Comparison of ENCODE assay signal across 11 cellular contexts in the genomic region with DNA sequence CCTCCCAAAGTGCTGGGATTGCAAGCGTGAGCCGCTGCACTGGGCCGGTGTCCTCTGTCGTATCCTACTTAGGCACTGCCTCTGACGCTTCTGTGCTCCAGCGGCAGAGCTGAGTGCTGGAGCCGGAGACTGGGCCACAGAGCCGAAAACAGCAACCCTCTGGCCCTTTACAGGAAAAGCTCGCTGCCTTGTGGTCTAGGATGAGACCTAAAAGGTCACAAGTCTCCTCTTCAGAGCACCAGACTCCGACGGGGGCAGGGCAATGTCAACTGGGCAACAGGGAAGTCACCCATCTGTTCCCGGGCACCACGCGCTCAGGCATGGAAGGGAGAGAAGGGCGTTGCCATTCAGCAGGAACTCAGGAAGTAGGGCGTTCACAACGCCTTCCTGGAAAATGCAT.
DNase-seq lines count a peak whose midpoint lies in the region; ATAC-seq lines count a peak whose summit lies in the region.
"Had no signal": no experiment of that assay in that cellular context is flagged by ENCODE, and none has a peak within 500 bp of the region (broad histone marks: within the 10 kb centered on the region; RNA-seq: fewer than 3 reads in every experiment).

No MANE protein-coding gene starts in this region.

- ATAC-seq in right cardiac atrium = peak; percentile 80 to 83
- no peak for ATAC-seq in GM18909 (IDR thresholded peaks at IDR 0.05; ENCODE audit: poor library complexity, unreplicated experiment)
- no peak for ATAC-seq in HG02852 (IDR thresholded peaks at IDR 0.05; ENCODE audit: unreplicated experiment)
- ATAC-seq in HG02588 (IDR thresholded peaks at IDR 0.05; ENCODE audit: unreplicated experiment) = no peak

- POLR2A ChIA-PET in activated CD4-positive, alpha-beta memory T cell treated with anti-CD3 and anti-CD28 coated beads for 36 hours (lab: Charles Lee) = no interaction called here

- H3K27ac ChIP-seq in right cardiac atrium (ENCODE audit: low read length) (peak overlapping the region; percentile 50), skin epidermis (peak overlapping the region in 11 of 21 experiments; percentile 2 to 69 (median 44))

- H3K36me3 Mint-ChIP-seq in activated CD4-positive, alpha-beta memory T cell treated with anti-CD3 and anti-CD28 coated beads for 36 hours = no peaks in the 10 kb centered on the region

- H3K27me3 Mint-ChIP-seq in activated CD4-positive, alpha-beta memory T cell treated with anti-CD3 and anti-CD28 coated beads for 36 hours = peaks cover under 1% of the 10 kb centered on the region
- H3K27me3 Mint-ChIP-seq: activated naive CD4-positive, alpha-beta T cell treated with anti-CD3 and anti-CD28 coated beads, Interleukin-2, amount 50 U/mL, for 24 hours had no signal

- H3K4me3 Mint-ChIP-seq in activated CD4-positive, alpha-beta memory T cell treated with anti-CD3 and anti-CD28 coated beads for 36 hours = no peak overlapping the region
- H3K4me3 Mint-ChIP-seq: activated naive CD4-positive, alpha-beta T cell treated with anti-CD3 and anti-CD28 coated beads, Interleukin-2, amount 50 U/mL, for 24 hours had no signal

- peaks cover 14% of the 10 kb centered on the region for H3K4me1 Mint-ChIP-seq in activated CD4-positive, alpha-beta memory T cell treated with anti-CD3 and anti-CD28 coated beads for 36 hours (ENCODE audit: low read depth)

- no peaks in the 10 kb centered on the region for H3K4me1 ChIP-seq in right cardiac atrium (ENCODE audit: control insufficient read depth, insufficient read depth, low read length)

- 48% methylated on average over 17 of the region's 17 CpGs for WGBS in right cardiac atrium

- H3K27me3 ChIP-seq in right cardiac atrium (ENCODE audit: control insufficient read depth, insufficient read depth) = no peaks in the 10 kb centered on the region

- H3K9me3 Mint-ChIP-seq in activated CD4-positive, alpha-beta memory T cell treated with anti-CD3 and anti-CD28 coated beads for 36 hours = peaks cover 3% of the 10 kb centered on the region
- H3K9me3 Mint-ChIP-seq: activated naive CD4-positive, alpha-beta T cell treated with anti-CD3 and anti-CD28 coated beads, Interleukin-2, amount 50 U/mL, for 24 hours had no signal

- CTCF ChIA-PET in activated CD4-positive, alpha-beta memory T cell treated with anti-CD3 and anti-CD28 coated beads for 36 hours (lab: Charles Lee) = no interaction called here

- intact Hi-C loops in activated CD4-positive, alpha-beta memory T cell treated with anti-CD3 and anti-CD28 coated beads for 36 hours (cut with micrococcal nuclease) = no loop called here
- intact Hi-C loops in right cardiac atrium (cut with DNase I) = no loop called here

- H3K9me3 ChIP-seq in right cardiac atrium (ENCODE audit: control insufficient read depth, low read length) = no peaks in the 10 kb centered on the region

- DNase-seq in Kasumi-1 (lab: John Stamatoyannopoulos, UW) (peak; percentile 74 to 76), right cardiac atrium (peak; percentile 71 to 88 (median 85)), NCI-H510A treated with DMSO at 0.1 percent for 48 hours (lab: John Stamatoyannopoulos, UW) (no peak)
- peak; percentile 20 for DNase-seq in activated CD4-positive, alpha-beta memory T cell treated with anti-CD3 and anti-CD28 coated beads for 36 hours
- DNase-seq: DMS79; stimulated activated naive CD4-positive, alpha-beta T cell had no signal

- H3K4me3 ChIP-seq in right cardiac atrium (ENCODE audit: low read length) (no peak overlapping the region), skin epidermis (no peak overlapping the region)

- no peak overlapping the region for H3K27ac Mint-ChIP-seq in activated CD4-positive, alpha-beta memory T cell treated with anti-CD3 and anti-CD28 coated beads for 36 hours
- H3K27ac Mint-ChIP-seq: activated naive CD4-positive, alpha-beta T cell treated with anti-CD3 and anti-CD28 coated beads, Interleukin-2, amount 50 U/mL, for 24 hours had no signal

Comparison
In these comparisons a context has a peak if more than half of its experiments do, and no peak if none do; other contexts are left out.
1. ATAC-seq: peak in right cardiac atrium (2 of 2); none in GM18909 (single experiment), HG02852 (single experiment) and HG02588 (single experiment).